16 cellular contexts compared by ENCODE assay signal in the genomic region with DNA sequence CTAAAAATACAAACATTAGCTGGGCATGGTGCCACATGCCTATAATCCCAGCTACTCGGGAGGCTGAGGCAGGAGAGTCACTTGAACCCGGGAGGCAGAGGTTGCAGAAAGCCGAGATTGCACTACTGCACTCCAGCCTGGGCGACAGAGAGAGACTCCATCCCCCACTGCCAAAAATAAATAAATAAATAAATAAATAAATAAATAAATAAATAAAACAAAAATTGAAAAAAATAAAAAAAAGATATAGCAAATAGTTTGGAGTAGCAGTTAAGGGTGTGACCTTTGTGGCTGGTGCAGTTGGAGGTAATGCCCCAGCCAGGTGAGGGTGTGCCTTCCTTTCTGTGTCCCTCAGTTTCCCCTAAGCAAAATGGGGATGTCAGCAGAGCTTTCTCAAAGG. TPM values are rescaled to one million over a fixed set of nuclear protein-coding genes. Genes with fewer than 3 reads are reported as not detected.
A peak's percentile ranks its signal among the peaks of the same experiment; 100 is the strongest.
DNase-seq lines count a peak whose midpoint lies in the region; ATAC-seq and TF ChIP-seq lines count a peak whose summit lies in the region.
"Not testable (repeated sequence)": the region's sequence is repeated elsewhere in the genome, so short reads cannot be mapped to it uniquely, and the experiment has no call there.
"Had no signal": no experiment of that assay in that cellular context is flagged by ENCODE, and none has a peak within 500 bp of the region (broad histone marks: within the 10 kb centered on the region; RNA-seq: fewer than 3 reads in every experiment).

No MANE protein-coding gene starts in this region.

- POLR2A ChIA-PET in CD8-positive, alpha-beta memory T cell (lab: Charles Lee) = not testable (repeated sequence)

- DNase-seq in CD8-positive, alpha-beta memory T cell; MM.1S; T-helper 2 cell treated with Interferon-gamma antibody and Interleukin-4, amounts not matched to agents 5 μg/mL and 100 μg/mL, for 36 hours (ENCODE audit: low spot score); immature natural killer cell; stimulated activated effector memory CD8-positive, alpha-beta T cell treated with anti-CD3 and anti-CD28 coated beads, Interleukin-12 subunit alpha, Interleukin-12 subunit beta, amount 100 ng/mL, for 72 hours (ENCODE audit: low spot score in 2 of 2): not testable (repeated sequence)
- peak; percentile 32 for DNase-seq in activated CD8-positive, alpha-beta memory T cell treated with anti-CD3 and anti-CD28 coated beads, Interleukin-2, amount 50 U/mL, for 48 hours

- not testable (repeated sequence) for H3K9me3 Mint-ChIP-seq in CD8-positive, alpha-beta memory T cell; activated naive CD8-positive, alpha-beta T cell (ENCODE audit: low read depth); immature natural killer cell; stimulated activated effector memory CD8-positive, alpha-beta T cell treated with anti-CD3 and anti-CD28 coated beads, Interleukin-12 subunit alpha, Interleukin-12 subunit beta, amount 100 ng/mL, for 72 hours
- H3K9me3 Mint-ChIP-seq in T-helper 2 cell treated with Interferon-gamma antibody and Interleukin-4, amounts not matched to agents 5 μg/mL and 100 μg/mL, for 36 hours = peaks cover 15% of the 10 kb centered on the region

- H3K9me2 ChIP-seq in MM.1S (replicated peaks; ENCODE audit: insufficient read depth, low read length) = not testable (repeated sequence)

- peak overlapping the region in 6 of 7 donors; percentile 4 to 80 (median 46) for H3K4me3 Mint-ChIP-seq in CD8-positive, alpha-beta memory T cell
- H3K4me3 Mint-ChIP-seq in T-helper 2 cell treated with Interferon-gamma antibody and Interleukin-4, amounts not matched to agents 5 μg/mL and 100 μg/mL, for 36 hours = peak overlapping the region; percentile 50
- H3K4me3 Mint-ChIP-seq in activated naive CD8-positive, alpha-beta T cell; stimulated activated effector memory CD8-positive, alpha-beta T cell treated with anti-CD3 and anti-CD28 coated beads, Interleukin-12 subunit alpha, Interleukin-12 subunit beta, amount 100 ng/mL, for 72 hours: not testable (repeated sequence)
- H3K4me3 Mint-ChIP-seq in immature natural killer cell = peak overlapping the region in 3 of 5 donors; percentile 20 to 79 (median 67)

- H3K4me3 ChIP-seq in BLaER1; CD8-positive, alpha-beta memory T cell (ENCODE audit: low read length); MM.1S (ENCODE audit: low read length): not testable (repeated sequence)

- not testable (repeated sequence) for TF ChIP-seq CTCF in MM.1S (IDR thresholded peaks at IDR 0.05; ENCODE audit: low read length)

- peak overlapping the region; percentile 86 for H3K4me2 ChIP-seq in BLaER1
- H3K4me2 ChIP-seq in MM.1S (ENCODE audit: low read depth, low read length) = peak overlapping the region; percentile 57; the same call in 1 of the 2 replicates

- H3K36me3 Mint-ChIP-seq in CD8-positive, alpha-beta memory T cell = peaks cover 17 to 36% (median 24%) of the 10 kb centered on the region in 3 donors
- H3K36me3 Mint-ChIP-seq in T-helper 2 cell treated with Interferon-gamma antibody and Interleukin-4, amounts not matched to agents 5 μg/mL and 100 μg/mL, for 36 hours (ENCODE audit: low read depth) = peaks cover 40% of the 10 kb centered on the region
- peaks cover 14% of the 10 kb centered on the region for H3K36me3 Mint-ChIP-seq in activated naive CD8-positive, alpha-beta T cell
- H3K36me3 Mint-ChIP-seq in immature natural killer cell; stimulated activated effector memory CD8-positive, alpha-beta T cell treated with anti-CD3 and anti-CD28 coated beads, Interleukin-12 subunit alpha, Interleukin-12 subunit beta, amount 100 ng/mL, for 72 hours: not testable (repeated sequence)

- peaks cover 40 to 50% (median 49%) of the 10 kb centered on the region in 3 donors for H3K4me1 Mint-ChIP-seq in CD8-positive, alpha-beta memory T cell
- H3K4me1 Mint-ChIP-seq in T-helper 2 cell treated with Interferon-gamma antibody and Interleukin-4, amounts not matched to agents 5 μg/mL and 100 μg/mL, for 36 hours (ENCODE audit: low read depth) = peaks cover 36% of the 10 kb centered on the region
- peaks cover 43% of the 10 kb centered on the region for H3K4me1 Mint-ChIP-seq in activated naive CD8-positive, alpha-beta T cell (ENCODE audit: low read depth)
- H3K4me1 Mint-ChIP-seq in immature natural killer cell = peaks cover 42 to 50% of the 10 kb centered on the region in 2 donors
- H3K4me1 Mint-ChIP-seq in stimulated activated effector memory CD8-positive, alpha-beta T cell treated with anti-CD3 and anti-CD28 coated beads, Interleukin-12 subunit alpha, Interleukin-12 subunit beta, amount 100 ng/mL, for 72 hours = peaks cover 51% of the 10 kb centered on the region

- not testable (repeated sequence) for H3K27me3 Mint-ChIP-seq in CD8-positive, alpha-beta memory T cell; T-helper 2 cell treated with Interferon-gamma antibody and Interleukin-4, amounts not matched to agents 5 μg/mL and 100 μg/mL, for 36 hours (ENCODE audit: low read depth); activated naive CD8-positive, alpha-beta T cell
- H3K27me3 Mint-ChIP-seq in immature natural killer cell (ENCODE audit: low read depth in 3 of 3) = peaks cover 10 to 15% (median 13%) of the 10 kb centered on the region in 3 donors

- peak overlapping the region in 5 of 8 donors; percentile 9 to 98 (median 39) for H3K27ac Mint-ChIP-seq in CD8-positive, alpha-beta memory T cell
- H3K27ac Mint-ChIP-seq in T-helper 2 cell treated with Interferon-gamma antibody and Interleukin-4, amounts not matched to agents 5 μg/mL and 100 μg/mL, for 36 hours = peak overlapping the region; percentile 62
- peak overlapping the region; percentile 30 for H3K27ac Mint-ChIP-seq in activated naive CD8-positive, alpha-beta T cell
- H3K27ac Mint-ChIP-seq in immature natural killer cell = peak overlapping the region in 5 of 6 donors; percentile 52 to 89 (median 80)
- peak overlapping the region; percentile 96 for H3K27ac Mint-ChIP-seq in stimulated activated effector memory CD8-positive, alpha-beta T cell treated with anti-CD3 and anti-CD28 coated beads, Interleukin-12 subunit alpha, Interleukin-12 subunit beta, amount 100 ng/mL, for 72 hours

- H2AFZ ChIP-seq in MM.1S (ENCODE audit: low read length) = not testable (repeated sequence)

- not testable (repeated sequence) for H3K9ac ChIP-seq in BLaER1; MM.1S (ENCODE audit: low read length)

- H3K27me3 ChIP-seq in BLaER1; CD8-positive, alpha-beta memory T cell (ENCODE audit: insufficient read depth, low read length, poor library complexity, severe bottlenecking); MM.1S (replicated peaks; ENCODE audit: insufficient read depth, low read length): not testable (repeated sequence)

- not testable (repeated sequence) for H3K9me3 ChIP-seq in BLaER1; CD8-positive, alpha-beta memory T cell (ENCODE audit: low read length); MM.1S (replicated peaks; ENCODE audit: insufficient read depth, low read length)

- H3K27ac ChIP-seq in BLaER1; CD8-positive, alpha-beta memory T cell (ENCODE audit: low read depth, low read length): not testable (repeated sequence)
- H3K27ac ChIP-seq in MM.1S (ENCODE audit: low read length) = peak overlapping the region; percentile 92; the same call in 1 of the 2 replicates

- ATAC-seq in stimulated activated effector memory CD8-positive, alpha-beta T cell treated with anti-CD3 and anti-CD28 coated beads, Interleukin-12 subunit alpha, Interleukin-12 subunit beta, amount 100 ng/mL, for 72 hours = not testable (repeated sequence)

- peaks cover 100% of the 10 kb centered on the region for H4K20me1 ChIP-seq in BLaER1
- not testable (repeated sequence) for H4K20me1 ChIP-seq in MM.1S (ENCODE audit: insufficient read depth, low read length)

- peaks cover 59% of the 10 kb centered on the region for H3K4me1 ChIP-seq in BLaER1
- H3K4me1 ChIP-seq in CD8-positive, alpha-beta memory T cell (ENCODE audit: insufficient read depth, low read length) = peaks cover 65% of the 10 kb centered on the region
- peaks cover 13% of the 10 kb centered on the region for H3K4me1 ChIP-seq in MM.1S (ENCODE audit: low read length)

- H3K36me3 ChIP-seq in BLaER1 = peaks cover 64% of the 10 kb centered on the region
- H3K36me3 ChIP-seq in CD8-positive, alpha-beta memory T cell (ENCODE audit: insufficient read depth, low read length); MM.1S (replicated peaks; ENCODE audit: insufficient read depth, low read length): not testable (repeated sequence)

- CTCF ChIA-PET in CD8-positive, alpha-beta memory T cell (lab: Charles Lee) = not testable (repeated sequence)

- H3K79me2 ChIP-seq in MM.1S (ENCODE audit: low read length) = peaks cover 79% of the 10 kb centered on the region

- H3F3A ChIP-seq in MM.1S (ENCODE audit: insufficient read depth, low read length) = peaks cover 13% of the 10 kb centered on the region; the same call in 1 of the 2 replicates

RNA-seq across cellular contexts. Expression of gene P2RY8, which starts 14.1 kb away (rescaled TPM):
- total RNA-seq in CD8-positive, alpha-beta memory T cell = 10 to 100 TPM; 47.1 to 50.1 TPM
- 302 TPM for polyA plus RNA-seq in CD8-positive, alpha-beta memory T cell
- polyA plus RNA-seq in immature natural killer cell = 100 to 1,000 TPM in 2 of 3 donors, 10 to 100 TPM in 1; 96.8 to 232 (median 119) TPM
- total RNA-seq: A172, GM23338, H9, HFFc6, MCF 10A, PC-9, RPMI7951 had no signal
- polyA plus RNA-seq: AG04450 had no signal

Comparison
In these comparisons a context has a peak if more than half of its experiments do, and no peak if none do; other contexts are left out.
1. H3K27ac Mint-ChIP-seq: peak in every context shown above with its lines; median percentile 96 in stimulated activated effector memory CD8-positive, alpha-beta T cell treated with anti-CD3 and anti-CD28 coated beads, Interleukin-12 subunit alpha, Interleukin-12 subunit beta, amount 100 ng/mL, for 72 hours; 80 in immature natural killer cell; 62 in T-helper 2 cell treated with Interferon-gamma antibody and Interleukin-4, amounts not matched to agents 5 μg/mL and 100 μg/mL, for 36 hours; 39 in CD8-positive, alpha-beta memory T cell; 30 in activated naive CD8-positive, alpha-beta T cell.